In genomic region chr1:6393400-6394187, GRCh38 we compare ENCODE assay signal across 9 cellular contexts. TPM values are rescaled to one million over a fixed set of nuclear protein-coding genes. Genes with fewer than 3 reads are reported as not detected.
DNase-seq lines count a peak whose midpoint lies in the region; ATAC-seq, FAIRE-seq and TF ChIP-seq lines count a peak whose summit lies in the region.
"Had no signal": no experiment of that assay in that cellular context is flagged by ENCODE, and none has a peak within 500 bp of the region (broad histone marks: within the 10 kb centered on the region; RNA-seq: fewer than 3 reads in every experiment).

Gene ACOT7 (minus strand): TSS chr1:6393767. CDS start chr1:6393399, 368 bp downstream.

- no peaks in the 10 kb centered on the region for H3K36me3 ChIP-seq in kidney (ENCODE audit: control insufficient read depth in 1 of 2, insufficient read depth in 2 of 2, low read length in 2 of 2)

- peak within 1 kb of the TSS; percentile 85 for H3K27ac Mint-ChIP-seq in central memory CD8-positive, alpha-beta T cell (ENCODE audit: low read depth)

- peak within 1 kb of the TSS; percentile 56 to 57 for H3K4me3 ChIP-seq in kidney (ENCODE audit: low read length in 2 of 2)

- no peaks in the 10 kb centered on the region for H3K9me3 Mint-ChIP-seq in central memory CD8-positive, alpha-beta T cell

- H3K4me3 Mint-ChIP-seq in central memory CD8-positive, alpha-beta T cell, result peak within 1 kb of the TSS; percentile 78

- peak; percentile 64 for ATAC-seq in GM18873 (IDR thresholded peaks at IDR 0.05; ENCODE audit: low FRiP score, unreplicated experiment)
- ATAC-seq in HG03135 (IDR thresholded peaks at IDR 0.05; ENCODE audit: unreplicated experiment), result peak; percentile 79
- ATAC-seq in central memory CD8-positive, alpha-beta T cell (replicated peaks; ENCODE audit: extremely low read depth, poor library complexity, severe bottlenecking), result peak; percentile 88

- H3K4me1 Mint-ChIP-seq in central memory CD8-positive, alpha-beta T cell, result peaks cover 14% of the 10 kb centered on the region

- H3K27me3 Mint-ChIP-seq in central memory CD8-positive, alpha-beta T cell, result no peaks in the 10 kb centered on the region

- TF ChIP-seq CTCF in kidney (IDR thresholded peaks at IDR 0.05; ENCODE audit: borderline replicate concordance, extremely low read depth, insufficient read depth), result no peak

- intact Hi-C loops in kidney (cut with DNase I), result no loop called here

- H3K9ac ChIP-seq in kidney (ENCODE audit: low read length in 2 of 2), result peak within 1 kb of the TSS in 1 of 2 donors; percentile 59

- peaks cover 6% of the 10 kb centered on the region for H3K36me3 Mint-ChIP-seq in central memory CD8-positive, alpha-beta T cell (ENCODE audit: insufficient read depth)

- peaks cover 0 to 12% of the 10 kb centered on the region in 2 donors for H3K4me1 ChIP-seq in kidney (ENCODE audit: control insufficient read depth in 1 of 2, insufficient read depth in 1 of 2, low read depth in 1 of 2, low read length in 2 of 2)

- H3K9me3 ChIP-seq in kidney (ENCODE audit: control insufficient read depth in 1 of 2, low read length in 2 of 2), result no peaks in the 10 kb centered on the region

- peak within 1 kb of the TSS; percentile 98 for H3K27ac ChIP-seq in kidney (ENCODE audit: low read depth in 2 of 2, low read length in 2 of 2)

- peak; percentile 98 for DNase-seq in AG08396 (ENCODE audit: low spot score)
- peak; percentile 93 for DNase-seq in NCI-H2227 (lab: John Stamatoyannopoulos, UW; ENCODE audit: unreplicated experiment)
- peak; percentile 73 for DNase-seq in activated CD4-positive, CD25-positive, alpha-beta regulatory T cell treated with anti-CD3 and anti-CD28 coated beads, Interleukin-2, amount 50 U/mL, for 16 hours (ENCODE audit: low read depth, low spot score)
- peak; percentile 83 to 86 for DNase-seq in central memory CD8-positive, alpha-beta T cell (ENCODE audit: low spot score in 2 of 2)
- peak; percentile 95 for DNase-seq in kidney
- DNase-seq in stimulated activated CD4-positive, alpha-beta T cell treated with anti-CD3 and anti-CD28 coated beads, Interleukin-15, amount 100 ng/mL, for 24 hours, result peak; percentile 94

- no peak for FAIRE-seq in kidney (lab: Jason Lieb, UNC)
- FAIRE-seq: TTC549 had no signal

RNA-seq across cellular contexts. Expression of gene ACOT7, which starts in this region (rescaled TPM):
- 23.0 TPM for total RNA-seq in kidney
- polyA plus RNA-seq in kidney (ENCODE audit: insufficient read depth, low read depth, low replicate concordance), result 135 TPM

Comparison
In these comparisons a context has a peak if more than half of its experiments do, and no peak if none do; other contexts are left out.
1. Peak in every context shown above with its lines: DNase-seq, ATAC-seq, H3K4me3 ChIP-seq and H3K27ac ChIP-seq.